Comparison of ENCODE assay signal across 12 cellular contexts in the genomic region with DNA sequence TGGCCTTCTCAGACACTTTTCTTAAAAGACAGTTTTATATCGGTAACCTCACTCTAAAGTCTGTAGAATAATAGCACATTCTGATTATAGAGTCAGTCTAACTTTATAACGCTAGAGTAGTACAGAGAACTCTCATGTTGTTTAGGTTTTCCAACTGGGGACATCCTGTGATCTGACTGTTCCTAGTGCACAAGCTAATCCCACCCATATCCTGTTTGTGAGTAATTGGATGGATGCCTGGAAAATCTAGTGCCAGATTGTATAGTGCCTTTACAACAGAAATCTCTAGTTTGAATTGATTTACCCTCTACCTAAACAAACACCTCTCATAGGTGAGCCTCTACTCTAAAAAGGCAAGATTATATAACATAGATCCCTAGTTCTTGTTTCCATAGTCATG.
A peak's percentile ranks its signal among the peaks of the same experiment; 100 is the strongest.
DNase-seq lines count a peak whose midpoint lies in the region; ATAC-seq, FAIRE-seq and TF ChIP-seq lines count a peak whose summit lies in the region.
"Had no signal": no experiment of that assay in that cellular context is flagged by ENCODE, and none has a peak within 500 bp of the region (broad histone marks: within the 10 kb centered on the region; RNA-seq: fewer than 3 reads in every experiment).

No MANE protein-coding gene starts in this region.

- H3K9me2 ChIP-seq in GM23248 (ENCODE audit: insufficient read depth): no peaks in the 10 kb centered on the region

- CTCF ChIA-PET in activated naive CD4-positive, alpha-beta T cell treated with anti-CD3 and anti-CD28 coated beads, Interleukin-2, amount 10 ng/mL, durations not matched to agents 7 days and 5 days (lab: Charles Lee): no interaction called here

- DNase-seq in A172 (ENCODE audit: low spot score) (peak; percentile 87), GM23248 (peak; percentile 79), astrocyte (ENCODE audit: low read depth) (peak; percentile 78), hepatic stellate cell (ENCODE audit: low spot score) (peak; percentile 16), T-helper 17 cell (no peak)
- DNase-seq in activated naive CD8-positive, alpha-beta T cell treated with anti-CD3 and anti-CD28 coated beads for 36 hours: no peak
- no peak for DNase-seq in central memory CD4-positive, alpha-beta T cell
- no peak for DNase-seq in activated naive CD4-positive, alpha-beta T cell treated with anti-CD3 and anti-CD28 coated beads, Interleukin-2, amount 10 ng/mL, durations not matched to agents 7 days and 5 days
- DNase-seq: anterior cingulate cortex; immature natural killer cell; NCI-H446; stimulated activated CD4-positive, alpha-beta T cell treated with anti-CD3 and anti-CD28 coated beads, Interleukin-12 subunit alpha, Interleukin-12 subunit beta, amount 100 ng/mL, for 4 hours had no signal

- TF ChIP-seq CTCF in astrocyte (IDR thresholded peaks at IDR 0.05; ENCODE audit: insufficient read depth, low read depth, low read length): no peak

- H3K27me3 Mint-ChIP-seq in astrocyte (ENCODE audit: low read depth, unreplicated experiment) (no peaks in the 10 kb centered on the region), T-helper 17 cell (no peaks in the 10 kb centered on the region)
- H3K27me3 Mint-ChIP-seq in activated naive CD8-positive, alpha-beta T cell treated with anti-CD3 and anti-CD28 coated beads for 36 hours: no peaks in the 10 kb centered on the region
- no peaks in the 10 kb centered on the region for H3K27me3 Mint-ChIP-seq in activated naive CD4-positive, alpha-beta T cell treated with anti-CD3 and anti-CD28 coated beads, Interleukin-2, amount 10 ng/mL, durations not matched to agents 7 days and 5 days

- H3F3A ChIP-seq in GM23248 (ENCODE audit: insufficient read depth): peaks cover 59% of the 10 kb centered on the region

- no peak for ATAC-seq in T-helper 17 cell

- H3K27me3 ChIP-seq in GM23248 (replicated peaks; ENCODE audit: insufficient read depth): no peaks in the 10 kb centered on the region
- no peaks in the 10 kb centered on the region for H3K27me3 ChIP-seq in astrocyte (ENCODE audit: insufficient read depth, low read length)

- H3K4me3 ChIP-seq in GM23248 (peak overlapping the region; percentile 18), astrocyte (ENCODE audit: insufficient read depth, low read depth, low read length) (no peak overlapping the region)

- H3K36me3 ChIP-seq in GM23248 (ENCODE audit: low read depth) (no peaks in the 10 kb centered on the region; the same call in 1 of the 2 replicates), astrocyte (ENCODE audit: insufficient read depth, low read length) (no peaks in the 10 kb centered on the region)

- 33 to 42% methylated on average over 2 of the region's 2 CpGs for WGBS in GM23248 (ENCODE audit: low coverage in 1 of 2, low lambda C conversion rate in 2 of 2, missing lambda C conversion rate in 2 of 2), 2 experiments

- H3K4me2 ChIP-seq in GM23248 (ENCODE audit: unreplicated experiment) (peak overlapping the region; percentile 26), astrocyte (ENCODE audit: low read length) (peak overlapping the region; percentile 79)

- H4K20me1 ChIP-seq in GM23248 (ENCODE audit: insufficient read depth) (no peaks in the 10 kb centered on the region), astrocyte (ENCODE audit: insufficient read depth, low read length) (peaks cover 39% of the 10 kb centered on the region)

- H3K4me3 Mint-ChIP-seq in astrocyte (ENCODE audit: unreplicated experiment) (no peak overlapping the region), T-helper 17 cell (no peak overlapping the region)
- no peak overlapping the region for H3K4me3 Mint-ChIP-seq in activated naive CD8-positive, alpha-beta T cell treated with anti-CD3 and anti-CD28 coated beads for 36 hours
- no peak overlapping the region for H3K4me3 Mint-ChIP-seq in activated naive CD4-positive, alpha-beta T cell treated with anti-CD3 and anti-CD28 coated beads, Interleukin-2, amount 10 ng/mL, durations not matched to agents 7 days and 5 days
- H3K4me3 Mint-ChIP-seq: immature natural killer cell had no signal

- H2AFZ ChIP-seq in GM23248 (no peak overlapping the region), astrocyte (ENCODE audit: low read depth, low read length) (no peak overlapping the region)

- H3K36me3 Mint-ChIP-seq in astrocyte (ENCODE audit: low read depth, unreplicated experiment) (peaks cover 6% of the 10 kb centered on the region), T-helper 17 cell (ENCODE audit: low read depth) (no peaks in the 10 kb centered on the region)
- H3K36me3 Mint-ChIP-seq in activated naive CD8-positive, alpha-beta T cell treated with anti-CD3 and anti-CD28 coated beads for 36 hours: peaks cover 34% of the 10 kb centered on the region
- H3K36me3 Mint-ChIP-seq in activated naive CD4-positive, alpha-beta T cell treated with anti-CD3 and anti-CD28 coated beads, Interleukin-2, amount 10 ng/mL, durations not matched to agents 7 days and 5 days: peaks cover 15% of the 10 kb centered on the region

- peak; percentile 69 for FAIRE-seq in astrocyte (lab: Jason Lieb, UNC)

- H3K9me3 ChIP-seq in GM23248 (ENCODE audit: low read depth): no peaks in the 10 kb centered on the region
- no peaks in the 10 kb centered on the region for H3K9me3 ChIP-seq in astrocyte (ENCODE audit: insufficient read depth, low read depth, low read length)
- no peaks in the 10 kb centered on the region for H3K9me3 ChIP-seq in T-helper 17 cell (ENCODE audit: control insufficient read depth, low read length, poor library complexity, severe bottlenecking)

- H3K4me1 Mint-ChIP-seq in astrocyte (ENCODE audit: low read depth, unreplicated experiment) (peaks cover 19% of the 10 kb centered on the region), T-helper 17 cell (peaks cover 19% of the 10 kb centered on the region)
- peaks cover 41% of the 10 kb centered on the region for H3K4me1 Mint-ChIP-seq in activated naive CD8-positive, alpha-beta T cell treated with anti-CD3 and anti-CD28 coated beads for 36 hours
- H3K4me1 Mint-ChIP-seq in activated naive CD4-positive, alpha-beta T cell treated with anti-CD3 and anti-CD28 coated beads, Interleukin-2, amount 10 ng/mL, durations not matched to agents 7 days and 5 days: peaks cover 6% of the 10 kb centered on the region

- H3K27ac ChIP-seq in GM23248 (peak overlapping the region; percentile 40), astrocyte (ENCODE audit: low read depth, low read length) (peak overlapping the region; percentile 56)

- no peak overlapping the region for H3K9ac ChIP-seq in GM23248
- H3K9ac ChIP-seq in astrocyte (ENCODE audit: low read length): peak overlapping the region; percentile 6

- H3K9me3 Mint-ChIP-seq in astrocyte (ENCODE audit: unreplicated experiment): peaks cover 5% of the 10 kb centered on the region
- peaks cover 11% of the 10 kb centered on the region for H3K9me3 Mint-ChIP-seq in activated naive CD8-positive, alpha-beta T cell treated with anti-CD3 and anti-CD28 coated beads for 36 hours
- H3K9me3 Mint-ChIP-seq in activated naive CD4-positive, alpha-beta T cell treated with anti-CD3 and anti-CD28 coated beads, Interleukin-2, amount 10 ng/mL, durations not matched to agents 7 days and 5 days: peaks cover 14% of the 10 kb centered on the region

- in situ Hi-C loops in GM23248 (cut with MboI): no loop called here

- H3K4me1 ChIP-seq in GM23248 (ENCODE audit: insufficient read depth) (peaks cover 38% of the 10 kb centered on the region), astrocyte (ENCODE audit: insufficient read depth, low read length) (peaks cover 19% of the 10 kb centered on the region)

- H3K79me2 ChIP-seq in GM23248 (ENCODE audit: insufficient read depth) (peaks cover 100% of the 10 kb centered on the region), astrocyte (ENCODE audit: insufficient read depth, low read length) (peaks cover 98% of the 10 kb centered on the region)

- peak overlapping the region; percentile 60 for H3K27ac Mint-ChIP-seq in astrocyte (ENCODE audit: unreplicated experiment)
- H3K27ac Mint-ChIP-seq in T-helper 17 cell: no peak overlapping the region
- H3K27ac Mint-ChIP-seq in activated naive CD8-positive, alpha-beta T cell treated with anti-CD3 and anti-CD28 coated beads for 36 hours: no peak overlapping the region
- no peak overlapping the region for H3K27ac Mint-ChIP-seq in activated naive CD4-positive, alpha-beta T cell treated with anti-CD3 and anti-CD28 coated beads, Interleukin-2, amount 10 ng/mL, durations not matched to agents 7 days and 5 days

Comparison
In these comparisons a context has a peak if more than half of its experiments do, and no peak if none do; other contexts are left out.
1. DNase-seq: peak in A172 (single experiment), GM23248 (single experiment), astrocyte (single experiment) and hepatic stellate cell (single experiment); none in T-helper 17 cell (0 of 3), activated naive CD8-positive, alpha-beta T cell treated with anti-CD3 and anti-CD28 coated beads for 36 hours (single experiment), central memory CD4-positive, alpha-beta T cell (single experiment) and activated naive CD4-positive, alpha-beta T cell treated with anti-CD3 and anti-CD28 coated beads, Interleukin-2, amount 10 ng/mL, durations not matched to agents 7 days and 5 days (single experiment).